ENCODE assay signal across 14 cellular contexts in genomic region chr15:70748281-70748747, GRCh38. TPM values are rescaled to one million over a fixed set of nuclear protein-coding genes. Genes with fewer than 3 reads are reported as not detected.
DNase-seq lines count a peak whose midpoint lies in the region; ATAC-seq and TF ChIP-seq lines count a peak whose summit lies in the region.
"Had no signal": no experiment of that assay in that cellular context is flagged by ENCODE, and none has a peak within 500 bp of the region (broad histone marks: within the 10 kb centered on the region; RNA-seq: fewer than 3 reads in every experiment).

No MANE protein-coding gene starts in this region.

- intact Hi-C loops in Panc1 (cut with micrococcal nuclease; ENCODE audit: unreplicated experiment) = no loop called here
- intact Hi-C loops in heart left ventricle (cut with DNase I) = no loop called here

- POLR2A ChIA-PET in Panc1 (lab: Charles Lee) = interaction anchor here (0.7 kb wide), 1 partner anchor 144 kb away, joined by 4 read pairs; no protein-coding TSS in a partner anchor

- H3K36me3 ChIP-seq in Panc1 (ENCODE audit: control insufficient read depth, insufficient read depth, low read length) (no peaks in the 10 kb centered on the region; the same call in 1 of the 2 replicates), heart left ventricle (no peaks in the 10 kb centered on the region)
- H3K36me3 ChIP-seq: vagina had no signal

- H3K27ac ChIP-seq in Panc1 (ENCODE audit: low read length) (peak overlapping the region; percentile 18), heart left ventricle (peak overlapping the region in 6 of 12 donors; percentile 16 to 46 (median 40))
- H3K27ac ChIP-seq: SK-N-MC, vagina had no signal

- H3K4me1 ChIP-seq in Panc1 (ENCODE audit: control insufficient read depth, insufficient read depth, low read length) = peaks cover 64% of the 10 kb centered on the region
- H3K4me1 ChIP-seq in heart left ventricle = peaks cover 16 to 66% (median 57%) of the 10 kb centered on the region in 12 donors

- no peak overlapping the region for H3K4me3 ChIP-seq in Panc1 (ENCODE audit: low read depth in 2 of 2, low read length in 2 of 2)
- H3K4me3 ChIP-seq in heart left ventricle = no peak overlapping the region
- H3K4me3 ChIP-seq: SK-N-MC, vagina had no signal

- in situ Hi-C loops in Panc1 (cut with HindIII; ENCODE audit: low pct_unique_long_range_greater_than_20kb, low sequenced_read_pairs) = no loop called here

- 10 to 16% (median 12%) methylated on average over 3 of the region's 3 CpGs for WGBS in heart left ventricle, 4 donors

- TF ChIP-seq CTCF in Panc1 (IDR thresholded peaks at IDR 0.05) (no peak), heart left ventricle (IDR thresholded peaks at IDR 0.05) (no peak)

- peak; percentile 49 for DNase-seq in Ammon's horn (ENCODE audit: low spot score)
- no peak for DNase-seq in Panc1 (ENCODE audit: low read depth, low spot score)
- peak in 4 of 5 donors; percentile 64 to 76 (median 68) for DNase-seq in heart left ventricle
- DNase-seq in renal cortical epithelial cell (ENCODE audit: low read depth) = peak; percentile 35
- no peak for DNase-seq in NCI-H446 (lab: John Stamatoyannopoulos, UW)
- no peak for DNase-seq in NCI-H226
- DNase-seq in NCI-H146 (lab: John Stamatoyannopoulos, UW) = no peak
- no peak for DNase-seq in NCI-H2196 treated with DMSO at 0.1 percent for 48 hours (lab: John Stamatoyannopoulos, UW; ENCODE audit: unreplicated experiment)
- DNase-seq: foreskin melanocyte, GOT3, NCI-H1092 had no signal

- CTCF ChIA-PET in Panc1 (lab: Charles Lee) = no interaction called here

- peak; percentile 66 for ATAC-seq in Panc1
- peak; percentile 53 to 93 (median 80) for ATAC-seq in heart left ventricle
- ATAC-seq: WTC11 had no signal

- no peaks in the 10 kb centered on the region for H3K9me3 ChIP-seq in Panc1 (ENCODE audit: control insufficient read depth, insufficient read depth, low read depth, low read length)
- H3K9me3 ChIP-seq in heart left ventricle = no peaks in the 10 kb centered on the region
- H3K9me3 ChIP-seq: vagina had no signal

- TF ChIP-seq POLR2A in heart left ventricle (IDR thresholded peaks at IDR 0.05) = no peak

- no TSS peak for BruUV-seq in Panc1 (replicated peaks; lab: Mats Ljungman, UMichigan)

- H3K27me3 ChIP-seq in Panc1 (ENCODE audit: control insufficient read depth, insufficient read depth, low read length) (no peaks in the 10 kb centered on the region), heart left ventricle (no peaks in the 10 kb centered on the region)
- H3K27me3 ChIP-seq: vagina had no signal

RNA-seq across cellular contexts. Expression of gene UACA, which starts 15.0 kb away (rescaled TPM):
- 303 TPM for total RNA-seq in Panc1 (2021; ENCODE audit: unreplicated experiment)
- polyA plus RNA-seq in Panc1 (2012; ENCODE audit: insufficient read length) = 124 TPM
- total RNA-seq in heart left ventricle = 10 to 100 TPM; 23.9 to 57.1 (median 51.2) TPM
- polyA plus RNA-seq in heart left ventricle = 10 to 100 TPM; 10.7 to 41.4 TPM
- total RNA-seq in renal cortical epithelial cell = 42.9 and 48.0 TPM in 2 replicates

Comparison
In these comparisons a context has a peak if more than half of its experiments do, and no peak if none do; other contexts are left out.
1. DNase-seq: peak in Ammon's horn (single experiment), heart left ventricle (4 of 5) and renal cortical epithelial cell (single experiment); none in Panc1 (single experiment), NCI-H446 (0 of 2), NCI-H226 (single experiment), NCI-H146 (single experiment) and NCI-H2196 treated with DMSO at 0.1 percent for 48 hours (single experiment).